ENCODE assay signal across 18 cellular contexts in genomic region chr21:45600248-45600647, GRCh38. TPM values are rescaled to one million over a fixed set of nuclear protein-coding genes. Genes with fewer than 3 reads are reported as not detected.
DNase-seq lines count a peak whose midpoint lies in the region; ATAC-seq and TF ChIP-seq lines count a peak whose summit lies in the region.
"Had no signal": no experiment of that assay in that cellular context is flagged by ENCODE, and none has a peak within 500 bp of the region (broad histone marks: within the 10 kb centered on the region; RNA-seq: fewer than 3 reads in every experiment).

No MANE protein-coding gene starts in this region.

- H3K27me3 Mint-ChIP-seq in chondrocyte (ENCODE audit: low read depth) (peaks cover 24% of the 10 kb centered on the region), nephron progenitor cell (ENCODE audit: low read depth, poor library complexity) (peaks cover 40% of the 10 kb centered on the region)
- H3K27me3 Mint-ChIP-seq: CD4-positive, alpha-beta T cell had no signal

- no peak overlapping the region for H3K27ac Mint-ChIP-seq in chondrocyte (ENCODE audit: unreplicated experiment)
- no peak overlapping the region for H3K27ac Mint-ChIP-seq in nephron progenitor cell
- H3K27ac Mint-ChIP-seq: CD4-positive, alpha-beta T cell; GM23338 had no signal

- TF ChIP-seq CTCF in RWPE2 (IDR thresholded peaks at IDR 0.05; ENCODE audit: poor library complexity, severe bottlenecking) = no peak
- no peak for TF ChIP-seq CTCF in chondrocyte (IDR thresholded peaks at IDR 0.05)
- TF ChIP-seq CTCF in nephron progenitor cell (IDR thresholded peaks at IDR 0.05) = no peak

- peaks cover 4% of the 10 kb centered on the region for H3K9me3 ChIP-seq in RWPE2 (ENCODE audit: severe bottlenecking)

- no peaks in the 10 kb centered on the region for H3K4me1 ChIP-seq in RWPE2 (ENCODE audit: insufficient read depth, poor library complexity, severe bottlenecking)

- no peaks in the 10 kb centered on the region for H3K4me1 Mint-ChIP-seq in chondrocyte (ENCODE audit: low read depth)
- peaks cover 10% of the 10 kb centered on the region for H3K4me1 Mint-ChIP-seq in nephron progenitor cell
- H3K4me1 Mint-ChIP-seq: GM23338 had no signal

- intact Hi-C loops in sciatic nerve (cut with DNase I) = no loop called here

- DNase-seq in activated T-cell treated with anti-CD3 and anti-CD28 coated beads, Interleukin-2, amount 50 U/mL, for 1 hour = peak; percentile 8
- DNase-seq in activated T-cell treated with anti-CD3 and anti-CD28 coated beads, Interleukin-2, amount 50 U/mL, for 48 hours = no peak
- DNase-seq in RWPE2 (ENCODE audit: low spot score) (peak; percentile 7), chondrocyte (ENCODE audit: low spot score) (peak; percentile 17), sciatic nerve (ENCODE audit: low spot score) (peak; percentile 21), nephron progenitor cell (no peak), SKM-1 (lab: John Stamatoyannopoulos, UW; ENCODE audit: unreplicated experiment) (no peak)
- DNase-seq: 8988T; AML-193; Calu3; CD4-positive, alpha-beta T cell; DMS 273 treated with DMSO at 0.1 percent for 48 hours; H7 had no signal

- no peak for ATAC-seq in RWPE2 (ENCODE audit: low read depth)
- ATAC-seq in sciatic nerve = no peak
- ATAC-seq in GM18873 (IDR thresholded peaks at IDR 0.05; ENCODE audit: low FRiP score, unreplicated experiment) = no peak
- ATAC-seq: GM12878, GM23338 had no signal

- no peaks in the 10 kb centered on the region for H3K36me3 ChIP-seq in RWPE2 (ENCODE audit: low read depth)
- H3K36me3 ChIP-seq: BLaER1 treated with 17β-estradiol and CSF1 and Interleukin-3, amounts not matched to agents 10 nM and 100 nM had no signal

- H3K27ac ChIP-seq in RWPE2 (ENCODE audit: poor library complexity, severe bottlenecking) = no peak overlapping the region
- H3K27ac ChIP-seq: BLaER1 treated with 17β-estradiol and CSF1 and Interleukin-3, amounts not matched to agents 10 nM and 100 nM had no signal

- no peak overlapping the region for H3K4me3 ChIP-seq in RWPE2 (ENCODE audit: severe bottlenecking)
- H3K4me3 ChIP-seq: BLaER1 treated with 17β-estradiol and CSF1 and Interleukin-3, amounts not matched to agents 10 nM and 100 nM; GM12878; GM23338 had no signal

- H3K27me3 ChIP-seq in RWPE2 (ENCODE audit: insufficient read depth, poor library complexity, severe bottlenecking) = peaks cover 5% of the 10 kb centered on the region

- H3K36me3 Mint-ChIP-seq in chondrocyte (ENCODE audit: low read depth) (peaks cover 16% of the 10 kb centered on the region), nephron progenitor cell (ENCODE audit: low read depth) (no peaks in the 10 kb centered on the region)

- peaks cover 37% of the 10 kb centered on the region for H3K9me3 Mint-ChIP-seq in chondrocyte (ENCODE audit: low read depth)
- peaks cover 36% of the 10 kb centered on the region for H3K9me3 Mint-ChIP-seq in nephron progenitor cell

- H3K4me3 Mint-ChIP-seq in chondrocyte (ENCODE audit: unreplicated experiment) (no peak overlapping the region), nephron progenitor cell (no peak overlapping the region)
- H3K4me3 Mint-ChIP-seq: CD4-positive, alpha-beta T cell; GM23338 had no signal

RNA-seq across cellular contexts. Expression of gene PCBP3, which starts 43.3 kb away (rescaled TPM):
- total RNA-seq in chondrocyte = 6.4 to 11.8 TPM (median 11.8 TPM) in 3 replicates
- total RNA-seq in sciatic nerve = 14.1 TPM
- total RNA-seq: HT-29 had no signal

RNA-seq across cellular contexts. Expression of gene SLC19A1, which starts 58.0 kb away (rescaled TPM):
- total RNA-seq in chondrocyte = 6.5 to 12.7 TPM (median 7.8 TPM) in 3 replicates
- 10.2 TPM for total RNA-seq in sciatic nerve

Comparison
In these comparisons a context has a peak if more than half of its experiments do, and no peak if none do; other contexts are left out.
1. DNase-seq: peak in activated T-cell treated with anti-CD3 and anti-CD28 coated beads, Interleukin-2, amount 50 U/mL, for 1 hour (single experiment), RWPE2 (single experiment), chondrocyte (single experiment) and sciatic nerve (single experiment); none in activated T-cell treated with anti-CD3 and anti-CD28 coated beads, Interleukin-2, amount 50 U/mL, for 48 hours (0 of 2), nephron progenitor cell (single experiment) and SKM-1 (single experiment).